ENCODE assay signal across 24 cellular contexts in the genomic region with DNA sequence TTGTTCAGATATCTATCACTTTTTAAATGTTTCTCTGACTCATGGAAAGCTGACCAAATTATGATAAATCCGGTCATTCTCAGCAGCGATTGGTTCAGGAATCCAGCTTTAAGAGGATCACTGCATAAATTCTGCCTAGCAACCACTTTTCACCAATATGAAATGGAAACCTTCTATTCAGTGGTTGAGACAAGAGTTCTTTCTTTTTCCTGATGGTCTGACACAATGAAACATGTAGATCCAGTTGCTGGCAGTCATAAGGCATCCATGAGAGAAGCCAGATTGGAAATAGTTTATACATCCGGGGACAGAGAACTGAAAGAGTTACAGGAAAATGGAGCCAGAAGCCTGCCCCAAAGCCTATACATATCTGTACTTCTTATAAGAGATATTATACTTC. TPM values are rescaled to one million over a fixed set of nuclear protein-coding genes. Genes with fewer than 3 reads are reported as not detected.
DNase-seq lines count a peak whose midpoint lies in the region; ATAC-seq, FAIRE-seq and TF ChIP-seq lines count a peak whose summit lies in the region.
"Had no signal": no experiment of that assay in that cellular context is flagged by ENCODE, and none has a peak within 500 bp of the region (broad histone marks: within the 10 kb centered on the region; RNA-seq: fewer than 3 reads in every experiment).

No MANE protein-coding gene starts in this region.

- H3K27me3 ChIP-seq in SK-N-SH (ENCODE audit: insufficient read depth), result no peaks in the 10 kb centered on the region
- H3K27me3 ChIP-seq in H1 (replicated peaks in 1 of 4; ENCODE audit: control insufficient read depth in 3 of 4, extremely low read depth in 1 of 4, insufficient read depth in 3 of 4, low read length in 3 of 4), result no peaks in the 10 kb centered on the region

- no peak overlapping the region for H4K8ac ChIP-seq in H1 (ENCODE audit: extremely low read depth, insufficient read depth, low read length)

- H3K36me3 ChIP-seq in SK-N-SH (replicated peaks in 1 of 2; ENCODE audit: control insufficient read depth in 1 of 2, insufficient read depth in 2 of 2, low read length in 1 of 2) (no peaks in the 10 kb centered on the region), H1 (ENCODE audit: control insufficient read depth in 2 of 4, insufficient read depth in 4 of 4, low read length in 3 of 4) (no peaks in the 10 kb centered on the region)
- H3K36me3 ChIP-seq: HAP-1 had no signal

- in situ Hi-C loops in SK-MEL-5 (cut with HindIII; ENCODE audit: low pct_unique_long_range_greater_than_20kb, low sequenced_read_pairs), result no loop called here

- no peak overlapping the region for H3K4ac ChIP-seq in H1 (replicated peaks; ENCODE audit: insufficient read length, low read depth, low read length)

- no peak for TF ChIP-seq CTCF in SK-N-SH (IDR thresholded peaks at IDR 0.05)
- TF ChIP-seq CTCF in H1 (IDR thresholded peaks at IDR 0.05; ENCODE audit: control extremely low read depth in 1 of 3, insufficient read depth in 1 of 3, low read depth in 1 of 3, low read length in 3 of 3), result no peak

- H3K79me2 ChIP-seq in SK-N-SH (ENCODE audit: insufficient read depth), result no peaks in the 10 kb centered on the region
- no peaks in the 10 kb centered on the region for H3K79me2 ChIP-seq in H1 (ENCODE audit: control insufficient read depth in 1 of 2, insufficient read depth in 2 of 2, low read length in 2 of 2)

- H2BK120ac ChIP-seq in H1 (replicated peaks; ENCODE audit: low read depth, low read length), result no peak overlapping the region

- no peak for FAIRE-seq in H1 (lab: Jason Lieb, UNC)
- FAIRE-seq: D721Med, GM12892, GM19239 had no signal

- no peak overlapping the region for H3K18ac ChIP-seq in H1 (ENCODE audit: extremely low read depth, low read length)

- H2BK5ac ChIP-seq in H1 (ENCODE audit: low read depth, low read length), result no peak overlapping the region

- no peak overlapping the region for H2AK5ac ChIP-seq in H1 (ENCODE audit: low read depth, low read length)

- H3K56ac ChIP-seq in H1 (replicated peaks; ENCODE audit: insufficient read length, low read depth, low read length), result no peak overlapping the region

- H4K5ac ChIP-seq in H1 (ENCODE audit: insufficient read length, low read depth, low read length), result no peak overlapping the region

- H3K27ac ChIP-seq in SK-N-SH (ENCODE audit: low read depth in 2 of 2, low read length in 1 of 2), result no peak overlapping the region
- H3K27ac ChIP-seq in H1 (ENCODE audit: low read depth, low read length), result no peak overlapping the region
- H3K27ac ChIP-seq: 22Rv1 had no signal

- CTCF ChIA-PET in SK-N-SH (lab: Yijun Ruan, JAX), result interaction anchor here (0.9 to 1.4 kb wide), 3 partner anchors 15 to 311 kb away, joined by 3 to 4 read pairs (median 3); no protein-coding TSS in a partner anchor
- CTCF ChIA-PET in H1 (lab: Charles Lee; ENCODE audit: partially characterized antibody), result interaction anchor here (1.1 to 1.5 kb wide), 2 partner anchors 8 to 258 kb away, joined by 3 to 4 read pairs; no protein-coding TSS in a partner anchor

- H2BK20ac ChIP-seq in H1 (ENCODE audit: low read length), result no peak overlapping the region

- H3F3A ChIP-seq in SK-N-SH (replicated peaks; ENCODE audit: insufficient read depth), result no peaks in the 10 kb centered on the region

- no peak for TF ChIP-seq POLR2A in H1 (IDR thresholded peaks at IDR 0.05; ENCODE audit: control extremely low read depth in 1 of 2, low read depth in 2 of 2, low read length in 2 of 2)

- ATAC-seq in SK-N-SH treated with all-trans-retinoic acid at 6 μM for 48 hours (no peak), GM19467 (IDR thresholded peaks at IDR 0.05; ENCODE audit: unreplicated experiment) (no peak), GM19455 (IDR thresholded peaks at IDR 0.05; ENCODE audit: unreplicated experiment) (no peak)
- ATAC-seq: CD8-positive, alpha-beta T cell had no signal

- H3K14ac ChIP-seq in H1 (ENCODE audit: insufficient read length), result no peak overlapping the region

- TF ChIP-seq RAD21 in SK-N-SH (IDR thresholded peaks at IDR 0.05; ENCODE audit: low read length), result no peak
- TF ChIP-seq RAD21 in H1 (IDR thresholded peaks at IDR 0.05 in 1 of 2, conservative IDR thresholded peaks at IDR 0.05 in 1 of 2; ENCODE audit: low read depth in 2 of 2, low read length in 2 of 2), result no peak

- H4K20me1 ChIP-seq in SK-N-SH (ENCODE audit: insufficient read depth) (no peaks in the 10 kb centered on the region), H1 (replicated peaks in 1 of 2; ENCODE audit: control insufficient read depth in 1 of 2, insufficient read depth in 2 of 2, low read length in 2 of 2) (no peaks in the 10 kb centered on the region)

- H2AFZ ChIP-seq in SK-N-SH (ENCODE audit: low read depth) (no peak overlapping the region), H1 (ENCODE audit: low read length) (no peak overlapping the region)

- H3K9me3 ChIP-seq in SK-N-SH (no peaks in the 10 kb centered on the region), H1 (ENCODE audit: insufficient read depth in 2 of 2, low read depth in 1 of 2, low read length in 1 of 2) (no peaks in the 10 kb centered on the region)
- H3K9me3 ChIP-seq: HAP-1 had no signal

- POLR2A ChIA-PET in SK-N-SH (lab: Yijun Ruan, JAX) (no interaction called here), H1 (lab: Charles Lee; ENCODE audit: partially characterized antibody) (no interaction called here)

- H3K4me3 ChIP-seq in SK-N-SH (ENCODE audit: low read depth in 2 of 2, low read length in 1 of 2), result no peak overlapping the region
- H3K4me3 ChIP-seq in H1 (ENCODE audit: extremely low read depth in 1 of 4, insufficient read depth in 2 of 4, low read depth in 3 of 4, low read length in 4 of 4), result no peak overlapping the region
- H3K4me3 ChIP-seq: HAP-1 had no signal

- DNase-seq in SK-N-SH (no peak), SK-MEL-5 (ENCODE audit: low read depth, low spot score) (peak; percentile 83), H1 (ENCODE audit: low read depth in 1 of 2, low spot score in 2 of 2) (no peak), iris pigment epithelial cell (ENCODE audit: low read depth) (peak; percentile 13), NCI-H2227 (lab: John Stamatoyannopoulos, UW; ENCODE audit: unreplicated experiment) (no peak)
- DNase-seq: CD8-positive, alpha-beta T cell; COR-L47; DMS153; DMS79 treated with DMSO at 0.1 percent for 48 hours; EL; GDM1; GOT3; HFFc6 had no signal

- H3K79me1 ChIP-seq in H1 (ENCODE audit: low read depth, low read length), result no peaks in the 10 kb centered on the region

- H3K4me1 ChIP-seq in SK-N-SH (ENCODE audit: control insufficient read depth in 1 of 2, insufficient read depth in 2 of 2, low read depth in 1 of 2, low read length in 1 of 2) (no peaks in the 10 kb centered on the region), H1 (replicated peaks in 1 of 4; ENCODE audit: control insufficient read depth in 3 of 4, insufficient read depth in 4 of 4, low read length in 3 of 4) (no peaks in the 10 kb centered on the region; a peak in 1 of 7 replicates)
- H3K4me1 ChIP-seq: HAP-1 had no signal

- no peak overlapping the region for H2BK12ac ChIP-seq in H1 (ENCODE audit: low read depth, low read length)

- H3K9me2 ChIP-seq in SK-N-SH, result no peaks in the 10 kb centered on the region

- H3K23ac ChIP-seq in H1 (ENCODE audit: insufficient read length), result no peak overlapping the region

- H3K23me2 ChIP-seq in H1 (ENCODE audit: low read depth, low read length), result no peaks in the 10 kb centered on the region

- H3K9ac ChIP-seq in SK-N-SH (no peak overlapping the region), H1 (replicated peaks in 1 of 4; ENCODE audit: extremely low read depth in 1 of 4, low read depth in 3 of 4, low read length in 3 of 4) (no peak overlapping the region)

- no peak overlapping the region for H2BK15ac ChIP-seq in H1 (ENCODE audit: low read length)

- H4K91ac ChIP-seq in H1 (replicated peaks; ENCODE audit: insufficient read length, low read length), result no peak overlapping the region

- H3K4me2 ChIP-seq in SK-N-SH, result no peak overlapping the region
- H3K4me2 ChIP-seq in H1 (ENCODE audit: insufficient read depth in 1 of 2, low read depth in 2 of 2, low read length in 2 of 2), result no peak overlapping the region

- TF ChIP-seq EP300 in SK-N-SH (IDR thresholded peaks at IDR 0.05; ENCODE audit: borderline replicate concordance in 1 of 2, low read depth in 1 of 2, low read length in 1 of 2) (no peak), H1 (IDR thresholded peaks at IDR 0.05; ENCODE audit: borderline replicate concordance in 1 of 2, low read depth in 2 of 2, low read length in 2 of 2) (no peak)

- 97% methylated on average over 3 of the region's 3 CpGs for WGBS in SK-N-SH (ENCODE audit: low lambda C conversion rate)
- WGBS in H1 (ENCODE audit: extremely low coverage in 1 of 2, insufficient coverage in 1 of 2, insufficient read length in 1 of 2, insufficient replicate concordance in 2 of 2, low coverage in 1 of 2, low lambda C conversion rate in 2 of 2, missing lambda C conversion rate in 1 of 2), 2 experiments, result 93% methylated on average over 3 of the region's 3 CpGs; no CpG with 5 or more reads in 1 of the 2 experiments

TF ChIP-seq in SK-N-SH, 30 proteins besides CTCF, POLR2A, EP300 and RAD21 (continues in another document):
- TF ChIP-seq YY1 (IDR thresholded peaks at IDR 0.05; ENCODE audit: low read depth) (no peak), RFX5 (IDR thresholded peaks at IDR 0.05; ENCODE audit: low read length) (0 out of 2 replicates have a peak, but pooled peaks have one; percentile 32)

TF ChIP-seq in SK-N-SH treated with all-trans-retinoic acid at 6 μM for 48 hours, 23 proteins besides CTCF, POLR2A, EP300 and RAD21 (continues in another document):
- TF ChIP-seq PPARA (CRISPR knock-in tag; IDR thresholded peaks at IDR 0.05; ENCODE audit: borderline replicate concordance) (no peak), CSDC2 (CRISPR knock-in tag; IDR thresholded peaks at IDR 0.05) (no peak), SNAI2 (CRISPR knock-in tag; IDR thresholded peaks at IDR 0.05) (no peak)

TF ChIP-seq in H1, 55 proteins besides CTCF, POLR2A, EP300 and RAD21 (continues in another document):
- TF ChIP-seq RFX5 (IDR thresholded peaks at IDR 0.05; ENCODE audit: borderline replicate concordance, low read depth, low read length), result peak; percentile 40; the same call in 1 of the 2 replicates

RNA-seq across cellular contexts. Expression of a gene that starts 27.2 kb away (rescaled TPM):
- polyA plus RNA-seq in SK-N-SH (2012; rRNA removed) (0.92 and 1.2 TPM in 2 replicates), H1 (2011; rRNA removed) (0.03 TPM in 2 replicates)
- polyA plus RNA-seq in SK-N-SH (2012; cell fraction: cytosol; rRNA removed), result 0.90 and 1.3 TPM in 2 replicates
- 0.36 and 0.74 TPM in 2 replicates for polyA plus RNA-seq in SK-N-SH (2012; cell fraction: nucleus; rRNA removed)
- not detected in 2 replicates for total RNA-seq in SK-MEL-5 (2014; rRNA removed; shearing (Covaris generic))
- not detected in 2 replicates for polyA plus RNA-seq in SK-MEL-5 (2015; cell fraction: cytosol; rRNA removed)
- polyA plus RNA-seq in SK-MEL-5 (2015; cell fraction: nucleus; rRNA removed), result not detected in 2 replicates
- total RNA-seq in H1 (2021; fragmentation: NEBNext Ultra II Directional; extraction: Animal tissue kit (Norgen Biotek cat#: 25700)), result 0.11 TPM in 1 of 2 replicates, not detected in the other
- polyA plus RNA-seq in H1 (2011; cell fraction: cytosol; rRNA removed), result 0.08 TPM
- polyA plus RNA-seq in H1 (2011; cell fraction: nucleus; rRNA removed), result 0.06 TPM
- polyA plus RNA-seq in H1 (2012, experiment 1 of 2), result 0.07 to 0.17 TPM in 2 of 4 replicates, not detected in the others
- 0.07 TPM for polyA plus RNA-seq in H1 (2012, experiment 2 of 2)
- 0.02 TPM for polyA plus RNA-seq in H1 (2013, experiment 1 of 2)
- 0.02 TPM for polyA plus RNA-seq in H1 (2013, experiment 2 of 2)
- 0.09 TPM in 1 of 2 replicates, not detected in the other for polyA minus RNA-seq in H1 (2011; rRNA and poly(A)+ RNA removed)
- not detected for polyA minus RNA-seq in H1 (2011; cell fraction: cytosol; rRNA and poly(A)+ RNA removed)
- polyA minus RNA-seq in H1 (2011; cell fraction: nucleus; rRNA and poly(A)+ RNA removed), result not detected
- total RNA-seq: A673; CD8-positive, alpha-beta T cell; HFFc6 had no signal
- polyA plus RNA-seq: BJ, CD14-positive monocyte had no signal

Comparison
In these comparisons a context has a peak if more than half of its experiments do, and no peak if none do; other contexts are left out.
1. DNase-seq: peak in SK-MEL-5 (single experiment) and iris pigment epithelial cell (single experiment); none in SK-N-SH (single experiment), H1 (0 of 2) and NCI-H2227 (single experiment).